In genomic region chr12:86526060-86526595, GRCh38 we compare ENCODE assay signal across 23 cellular contexts.
DNase-seq lines count a peak whose midpoint lies in the region; ATAC-seq and TF ChIP-seq lines count a peak whose summit lies in the region.
"Had no signal": no experiment of that assay in that cellular context is flagged by ENCODE, and none has a peak within 500 bp of the region (broad histone marks: within the 10 kb centered on the region; RNA-seq: fewer than 3 reads in every experiment).

No MANE protein-coding gene starts in this region.

- H2AFZ ChIP-seq in trophoblast cell (ENCODE audit: insufficient read depth, low read length, poor library complexity), result no peak overlapping the region
- H2AFZ ChIP-seq: GM23248 had no signal

- no peak overlapping the region for H3K27ac Mint-ChIP-seq in chondrocyte (ENCODE audit: unreplicated experiment)
- no peak overlapping the region for H3K27ac Mint-ChIP-seq in stimulated activated effector memory CD8-positive, alpha-beta T cell treated with anti-CD3 and anti-CD28 coated beads, Interleukin-12 subunit alpha, Interleukin-12 subunit beta, amount 100 ng/mL, for 72 hours
- H3K27ac Mint-ChIP-seq in activated T-helper 1 cell treated with anti-CD3 and anti-CD28 coated beads, Interleukin-12 subunit alpha, Interleukin-12 subunit beta, Interleukin-2, Interleukin-4 antibody, amounts not matched to agents 30 ng/mL and 10 ng/mL and 1 ng/mL, durations not matched to agents 14 hours and 24 hours and 36 hours, result no peak overlapping the region
- H3K27ac Mint-ChIP-seq: CD14-positive monocyte; CD4-positive, alpha-beta T cell; CD8-positive, alpha-beta memory T cell had no signal

- H3K4me1 ChIP-seq in trophoblast cell (ENCODE audit: control insufficient read depth in 1 of 2, insufficient read depth in 2 of 2, low read length in 2 of 2), result no peaks in the 10 kb centered on the region
- H3K4me1 ChIP-seq: BE2C had no signal

- H3K9me3 ChIP-seq in trophoblast cell (ENCODE audit: insufficient read depth, low read depth, low read length), result peaks cover 8% of the 10 kb centered on the region

- no peak overlapping the region for H2AK5ac ChIP-seq in trophoblast cell (ENCODE audit: low read length)

- no peaks in the 10 kb centered on the region for H3K79me2 ChIP-seq in trophoblast cell (ENCODE audit: control insufficient read depth, insufficient read depth, low read length, poor library complexity)

- peak overlapping the region; percentile 29 for H3K4me3 ChIP-seq in trophoblast cell (ENCODE audit: low read depth, low read length)
- H3K4me3 ChIP-seq: BLaER1 treated with 17β-estradiol and CSF1 and Interleukin-3, amounts not matched to agents 10 nM and 100 nM; GM12878; GM23248 had no signal

- H3K14ac ChIP-seq in trophoblast cell (ENCODE audit: low read length), result no peak overlapping the region

- no peak overlapping the region for H3K9ac ChIP-seq in trophoblast cell (ENCODE audit: low read length)
- H3K9ac ChIP-seq: BLaER1 treated with 17β-estradiol and CSF1 and Interleukin-3, amounts not matched to agents 10 nM and 100 nM; GM23248 had no signal

- H3K4me2 ChIP-seq in trophoblast cell (ENCODE audit: low read length), result no peak overlapping the region
- H3K4me2 ChIP-seq: BLaER1 treated with 17β-estradiol and CSF1 and Interleukin-3, amounts not matched to agents 10 nM and 100 nM had no signal

- H2BK12ac ChIP-seq in trophoblast cell (ENCODE audit: low read length), result no peak overlapping the region

- no peak overlapping the region for H3K27ac ChIP-seq in trophoblast cell (ENCODE audit: low read depth, low read length)
- H3K27ac ChIP-seq: 22Rv1; BLaER1 treated with 17β-estradiol and CSF1 and Interleukin-3, amounts not matched to agents 10 nM and 100 nM; GM23248 had no signal

- intact Hi-C loops in activated T-helper 1 cell treated with anti-CD3 and anti-CD28 coated beads, Interleukin-12 subunit alpha, Interleukin-12 subunit beta, Interleukin-2, Interleukin-4 antibody, amounts not matched to agents 30 ng/mL and 10 ng/mL and 1 ng/mL, durations not matched to agents 14 hours and 24 hours and 36 hours (cut with micrococcal nuclease), result no loop called here
- intact Hi-C loops in cardiac septum (cut with DNase I), result no loop called here

- no peak for TF ChIP-seq CTCF in chondrocyte (IDR thresholded peaks at IDR 0.05)

- H3K23ac ChIP-seq in trophoblast cell (ENCODE audit: low read length), result no peak overlapping the region

- no peak overlapping the region for H4K12ac ChIP-seq in trophoblast cell (ENCODE audit: low read depth, low read length)

- no peaks in the 10 kb centered on the region for H3K27me3 ChIP-seq in trophoblast cell (ENCODE audit: insufficient read depth, low read length)
- H3K27me3 ChIP-seq: BE2C; BLaER1 treated with 17β-estradiol and CSF1 and Interleukin-3, amounts not matched to agents 10 nM and 100 nM had no signal

- peak; percentile 21 for ATAC-seq in stimulated activated effector memory CD8-positive, alpha-beta T cell treated with anti-CD3 and anti-CD28 coated beads, Interleukin-12 subunit alpha, Interleukin-12 subunit beta, amount 100 ng/mL, for 72 hours
- ATAC-seq in HG02642 (IDR thresholded peaks at IDR 0.05; ENCODE audit: poor library complexity, unreplicated experiment) (no peak), GM21381 (IDR thresholded peaks at IDR 0.05; ENCODE audit: unreplicated experiment) (no peak)
- ATAC-seq: GM12878, HCT116 had no signal

- no peaks in the 10 kb centered on the region for H3K4me1 Mint-ChIP-seq in chondrocyte (ENCODE audit: low read depth)
- H3K4me1 Mint-ChIP-seq in stimulated activated effector memory CD8-positive, alpha-beta T cell treated with anti-CD3 and anti-CD28 coated beads, Interleukin-12 subunit alpha, Interleukin-12 subunit beta, amount 100 ng/mL, for 72 hours, result no peaks in the 10 kb centered on the region
- H3K4me1 Mint-ChIP-seq in activated T-helper 1 cell treated with anti-CD3 and anti-CD28 coated beads, Interleukin-12 subunit alpha, Interleukin-12 subunit beta, Interleukin-2, Interleukin-4 antibody, amounts not matched to agents 30 ng/mL and 10 ng/mL and 1 ng/mL, durations not matched to agents 14 hours and 24 hours and 36 hours (ENCODE audit: low read depth), result no peaks in the 10 kb centered on the region
- H3K4me1 Mint-ChIP-seq: CD14-positive monocyte; CD8-positive, alpha-beta memory T cell had no signal

- peaks cover 47% of the 10 kb centered on the region for H3K9me3 Mint-ChIP-seq in chondrocyte (ENCODE audit: low read depth)
- peaks cover 30% of the 10 kb centered on the region for H3K9me3 Mint-ChIP-seq in stimulated activated effector memory CD8-positive, alpha-beta T cell treated with anti-CD3 and anti-CD28 coated beads, Interleukin-12 subunit alpha, Interleukin-12 subunit beta, amount 100 ng/mL, for 72 hours
- peaks cover 40% of the 10 kb centered on the region for H3K9me3 Mint-ChIP-seq in activated T-helper 1 cell treated with anti-CD3 and anti-CD28 coated beads, Interleukin-12 subunit alpha, Interleukin-12 subunit beta, Interleukin-2, Interleukin-4 antibody, amounts not matched to agents 30 ng/mL and 10 ng/mL and 1 ng/mL, durations not matched to agents 14 hours and 24 hours and 36 hours

- peaks cover 2% of the 10 kb centered on the region for H3K27me3 Mint-ChIP-seq in chondrocyte (ENCODE audit: low read depth)
- no peaks in the 10 kb centered on the region for H3K27me3 Mint-ChIP-seq in activated T-helper 1 cell treated with anti-CD3 and anti-CD28 coated beads, Interleukin-12 subunit alpha, Interleukin-12 subunit beta, Interleukin-2, Interleukin-4 antibody, amounts not matched to agents 30 ng/mL and 10 ng/mL and 1 ng/mL, durations not matched to agents 14 hours and 24 hours and 36 hours (ENCODE audit: insufficient read depth)
- H3K27me3 Mint-ChIP-seq: CD4-positive, alpha-beta T cell; CD8-positive, alpha-beta memory T cell had no signal

- H4K8ac ChIP-seq in trophoblast cell (ENCODE audit: low read depth, low read length), result no peak overlapping the region

- no CpG with 5 or more reads among the region's 4 CpGs for WGBS in trophoblast cell (ENCODE audit: extremely low coverage, insufficient coverage, insufficient read length)

- no peak overlapping the region for H2BK120ac ChIP-seq in trophoblast cell (ENCODE audit: insufficient read depth, low read length, poor library complexity)

- no peak overlapping the region for H3K4me3 Mint-ChIP-seq in chondrocyte (ENCODE audit: unreplicated experiment)
- no peak overlapping the region for H3K4me3 Mint-ChIP-seq in stimulated activated effector memory CD8-positive, alpha-beta T cell treated with anti-CD3 and anti-CD28 coated beads, Interleukin-12 subunit alpha, Interleukin-12 subunit beta, amount 100 ng/mL, for 72 hours
- H3K4me3 Mint-ChIP-seq in activated T-helper 1 cell treated with anti-CD3 and anti-CD28 coated beads, Interleukin-12 subunit alpha, Interleukin-12 subunit beta, Interleukin-2, Interleukin-4 antibody, amounts not matched to agents 30 ng/mL and 10 ng/mL and 1 ng/mL, durations not matched to agents 14 hours and 24 hours and 36 hours, result no peak overlapping the region
- H3K4me3 Mint-ChIP-seq: CD14-positive monocyte; CD4-positive, alpha-beta T cell; CD8-positive, alpha-beta memory T cell had no signal

- no peaks in the 10 kb centered on the region for H3K79me1 ChIP-seq in trophoblast cell (ENCODE audit: low read length)

- no peaks in the 10 kb centered on the region for H3K36me3 ChIP-seq in trophoblast cell (ENCODE audit: control insufficient read depth in 1 of 2, insufficient read depth in 2 of 2, low read length in 2 of 2)
- H3K36me3 ChIP-seq: BE2C; BLaER1 treated with 17β-estradiol and CSF1 and Interleukin-3, amounts not matched to agents 10 nM and 100 nM had no signal

- H3K18ac ChIP-seq in trophoblast cell (ENCODE audit: low read length), result no peak overlapping the region

- peaks cover 17% of the 10 kb centered on the region for H3K36me3 Mint-ChIP-seq in chondrocyte (ENCODE audit: low read depth)
- H3K36me3 Mint-ChIP-seq in stimulated activated effector memory CD8-positive, alpha-beta T cell treated with anti-CD3 and anti-CD28 coated beads, Interleukin-12 subunit alpha, Interleukin-12 subunit beta, amount 100 ng/mL, for 72 hours, result no peaks in the 10 kb centered on the region
- H3K36me3 Mint-ChIP-seq in activated T-helper 1 cell treated with anti-CD3 and anti-CD28 coated beads, Interleukin-12 subunit alpha, Interleukin-12 subunit beta, Interleukin-2, Interleukin-4 antibody, amounts not matched to agents 30 ng/mL and 10 ng/mL and 1 ng/mL, durations not matched to agents 14 hours and 24 hours and 36 hours (ENCODE audit: low read depth), result no peaks in the 10 kb centered on the region
- H3K36me3 Mint-ChIP-seq: CD14-positive monocyte; CD8-positive, alpha-beta memory T cell had no signal

- H2BK5ac ChIP-seq in trophoblast cell (ENCODE audit: low read depth, low read length, poor library complexity), result no peak overlapping the region

- no peak overlapping the region for H4K91ac ChIP-seq in trophoblast cell (ENCODE audit: low read depth, low read length)

- H3K4ac ChIP-seq in trophoblast cell (ENCODE audit: low read depth, low read length), result no peak overlapping the region

- DNase-seq in AG20443 (ENCODE audit: low spot score) (peak; percentile 1), chondrocyte (ENCODE audit: low spot score) (peak; percentile 55), trophoblast cell (no peak), cardiac septum (ENCODE audit: low spot score) (no peak)
- no peak for DNase-seq in stimulated activated effector memory CD8-positive, alpha-beta T cell treated with anti-CD3 and anti-CD28 coated beads, Interleukin-12 subunit alpha, Interleukin-12 subunit beta, amount 100 ng/mL, for 72 hours (ENCODE audit: low spot score in 2 of 2)
- DNase-seq in activated T-helper 1 cell treated with anti-CD3 and anti-CD28 coated beads, Interleukin-12 subunit alpha, Interleukin-12 subunit beta, Interleukin-2, Interleukin-4 antibody, amounts not matched to agents 30 ng/mL and 10 ng/mL and 1 ng/mL, durations not matched to agents 14 hours and 24 hours and 36 hours (ENCODE audit: low spot score), result no peak
- DNase-seq: AML-193; BE2C; CD4-positive, alpha-beta T cell; CD8-positive, alpha-beta memory T cell; DMS 273 treated with DMSO at 0.1 percent for 48 hours; DMS79; EL; GDM1; GM23248; H7 had no signal

Comparison
In these comparisons a context has a peak if more than half of its experiments do, and no peak if none do; other contexts are left out.
1. DNase-seq: peak in AG20443 (single experiment) and chondrocyte (single experiment); none in trophoblast cell (0 of 2), stimulated activated effector memory CD8-positive, alpha-beta T cell treated with anti-CD3 and anti-CD28 coated beads, Interleukin-12 subunit alpha, Interleukin-12 subunit beta, amount 100 ng/mL, for 72 hours (0 of 2), activated T-helper 1 cell treated with anti-CD3 and anti-CD28 coated beads, Interleukin-12 subunit alpha, Interleukin-12 subunit beta, Interleukin-2, Interleukin-4 antibody, amounts not matched to agents 30 ng/mL and 10 ng/mL and 1 ng/mL, durations not matched to agents 14 hours and 24 hours and 36 hours (single experiment) and cardiac septum (single experiment).